ENCODE assay signal across 8 cellular contexts in genomic region chr16:29790183-29790948, GRCh38. TPM values are rescaled to one million over a fixed set of nuclear protein-coding genes. Genes with fewer than 3 reads are reported as not detected.
DNase-seq lines count a peak whose midpoint lies in the region; ATAC-seq and TF ChIP-seq lines count a peak whose summit lies in the region.

KIF22 (plus strand) TSS chr16:29790751; CDS start chr16:29790760, 9 bp downstream.

- H3K27me3 ChIP-seq in fibroblast of lung (ENCODE audit: control insufficient read depth, insufficient read depth, low read length): no peaks in the 10 kb centered on the region

- H3K36me3 ChIP-seq in fibroblast of lung (ENCODE audit: control insufficient read depth, insufficient read depth, low read length): no peaks in the 10 kb centered on the region

- DNase-seq in ELR (ENCODE audit: low read depth) (peak; percentile 98), H4 (ENCODE audit: low spot score) (peak; percentile 97), LNCaP clone FGC (ENCODE audit: low read depth) (peak; percentile 96), RWPE1 (ENCODE audit: low spot score) (peak; percentile 99), fibroblast of lung (ENCODE audit: low read depth in 2 of 2) (peak; percentile 98)
- peak; percentile 98 to 100 (median 100) for DNase-seq in naive thymus-derived CD8-positive, alpha-beta T cell
- DNase-seq in stimulated activated naive CD4-positive, alpha-beta T cell (lab: John Stamatoyannopoulos, UW): peak; percentile 98 to 100 (median 99)

- no peaks in the 10 kb centered on the region for H3K9me3 ChIP-seq in fibroblast of lung (ENCODE audit: control insufficient read depth, insufficient read depth, low read depth, low read length)

- peaks cover 47% of the 10 kb centered on the region for H3K79me2 ChIP-seq in fibroblast of lung (ENCODE audit: control insufficient read depth, insufficient read depth, low read length)

- H3K4me1 Mint-ChIP-seq in activated T-helper 17 cell treated with anti-CD3 and anti-CD28 coated beads, Interleukin-2, amount 50 U/mL, for 72 hours: peaks cover 23% of the 10 kb centered on the region
- H3K4me1 Mint-ChIP-seq in naive thymus-derived CD8-positive, alpha-beta T cell: peaks cover 22 to 58% (median 52%) of the 10 kb centered on the region in 4 donors

- TF ChIP-seq CTCF in LNCaP clone FGC (IDR thresholded peaks at IDR 0.05; ENCODE audit: control insufficient read depth, extremely low read depth, insufficient read depth) (peak; percentile 69), RWPE1 (conservative IDR thresholded peaks at IDR 0.05; ENCODE audit: low read depth) (peak; percentile 83), fibroblast of lung (conservative IDR thresholded peaks at IDR 0.05 in 1 of 2, IDR thresholded peaks at IDR 0.05 in 1 of 2; ENCODE audit: low read depth in 1 of 2, low read length in 2 of 2) (peak; percentile 51 to 69)

- POLR2A ChIA-PET in RWPE1 (lab: Yijun Ruan, JAX; ENCODE audit: low non-redundant PET): interaction anchor here (0.6 to 1.6 kb wide), 5 partner anchors 11 to 171 kb away, joined by 3 to 11 read pairs (median 3); partner anchors contain the start of gene TMEM219
- POLR2A ChIA-PET in naive thymus-derived CD8-positive, alpha-beta T cell (lab: Charles Lee): interaction anchor here (0.5 to 10.6 kb wide), 39 partner anchors 10 to 395 kb away, joined by 3 to 240 read pairs (median 5); partner anchors contain the start of genes ALDOA, C16orf54, CDIPT and INO80E

- peak within 1 kb of the TSS; percentile 87 for H3K27ac Mint-ChIP-seq in activated T-helper 17 cell treated with anti-CD3 and anti-CD28 coated beads, Interleukin-2, amount 50 U/mL, for 72 hours
- H3K27ac Mint-ChIP-seq in naive thymus-derived CD8-positive, alpha-beta T cell: peak within 1 kb of the TSS; percentile 98 to 99 (median 99)

- peak within 1 kb of the TSS; percentile 62 for H3K9ac ChIP-seq in fibroblast of lung (ENCODE audit: insufficient read depth, low read length)

- H3K4me3 Mint-ChIP-seq in activated T-helper 17 cell treated with anti-CD3 and anti-CD28 coated beads, Interleukin-2, amount 50 U/mL, for 72 hours: peak within 1 kb of the TSS; percentile 97
- peak within 1 kb of the TSS; percentile 95 to 99 (median 98) for H3K4me3 Mint-ChIP-seq in naive thymus-derived CD8-positive, alpha-beta T cell

- H3K27ac ChIP-seq in RWPE1 (peak within 1 kb of the TSS; percentile 87), fibroblast of lung (ENCODE audit: insufficient read depth, low read length) (peak within 1 kb of the TSS; percentile 60)

- peak within 1 kb of the TSS; percentile 93 for H2AFZ ChIP-seq in fibroblast of lung (ENCODE audit: low read length)

- H3K4me3 ChIP-seq in LNCaP clone FGC (ENCODE audit: low read depth, low read length): peak within 1 kb of the TSS; percentile 96
- H3K4me3 ChIP-seq in fibroblast of lung (replicated peaks in 1 of 4; ENCODE audit: control extremely low read depth in 1 of 4, insufficient read depth in 1 of 4, low read depth in 3 of 4, low read length in 4 of 4): peak within 1 kb of the TSS; percentile 56 to 92 (median 86)

- no peaks in the 10 kb centered on the region for H4K20me1 ChIP-seq in fibroblast of lung (ENCODE audit: control insufficient read depth, extremely low read depth, insufficient read depth, low read length)

- peak; percentile 97 for ATAC-seq in activated T-helper 17 cell treated with anti-CD3 and anti-CD28 coated beads, Interleukin-2, amount 50 U/mL, for 72 hours (replicated peaks)
- peak; percentile 92 to 94 for ATAC-seq in naive thymus-derived CD8-positive, alpha-beta T cell

- H3K36me3 Mint-ChIP-seq in activated T-helper 17 cell treated with anti-CD3 and anti-CD28 coated beads, Interleukin-2, amount 50 U/mL, for 72 hours (ENCODE audit: low read depth): peaks cover 42% of the 10 kb centered on the region
- peaks cover 0 to 4% (median 3%) of the 10 kb centered on the region in 3 donors for H3K36me3 Mint-ChIP-seq in naive thymus-derived CD8-positive, alpha-beta T cell

- CTCF ChIA-PET in RWPE1 (lab: Yijun Ruan, JAX): interaction anchor here (0.6 to 1.5 kb wide), 8 partner anchors 9 to 61 kb away, joined by 3 to 8 read pairs (median 4); partner anchors contain the start of gene PAGR1

- H3K4me2 ChIP-seq in fibroblast of lung (ENCODE audit: extremely low read depth, insufficient read depth, low read length): peak within 1 kb of the TSS; percentile 95

- H3K9me3 Mint-ChIP-seq in activated T-helper 17 cell treated with anti-CD3 and anti-CD28 coated beads, Interleukin-2, amount 50 U/mL, for 72 hours: no peaks in the 10 kb centered on the region
- no peaks in the 10 kb centered on the region for H3K9me3 Mint-ChIP-seq in naive thymus-derived CD8-positive, alpha-beta T cell

- no peaks in the 10 kb centered on the region for H3K27me3 Mint-ChIP-seq in activated T-helper 17 cell treated with anti-CD3 and anti-CD28 coated beads, Interleukin-2, amount 50 U/mL, for 72 hours
- no peaks in the 10 kb centered on the region for H3K27me3 Mint-ChIP-seq in naive thymus-derived CD8-positive, alpha-beta T cell

- no peaks in the 10 kb centered on the region for H3K4me1 ChIP-seq in fibroblast of lung (ENCODE audit: control insufficient read depth, extremely low read depth, insufficient read depth, low read length)

RNA-seq across cellular contexts. Expression of gene KIF22, which starts in this region (rescaled TPM):
- total RNA-seq in H4 (2014; rRNA removed; shearing (Covaris generic)): 60.9 and 72.7 TPM in 2 replicates
- total RNA-seq in activated T-helper 17 cell treated with anti-CD3 and anti-CD28 coated beads, Interleukin-2, amount 50 U/mL, for 72 hours: 100 to 1,000 TPM; 122 to 139 TPM
- 4.4 and 17.7 TPM in 2 replicates for total RNA-seq in fibroblast of lung
- 12.3 and 43.3 TPM in 2 replicates for polyA plus RNA-seq in fibroblast of lung
- 15.3 and 41.2 TPM in 2 replicates for polyA plus RNA-seq in fibroblast of lung (2012)
- polyA minus RNA-seq in fibroblast of lung (ENCODE audit: low replicate concordance): 24.0 and 72.1 TPM in 2 replicates
- 10 to 100 TPM; 79.6 to 84.6 TPM for total RNA-seq in naive thymus-derived CD8-positive, alpha-beta T cell
- 10 to 100 TPM; 36.9 to 45.4 (median 39.6) TPM for polyA plus RNA-seq in naive thymus-derived CD8-positive, alpha-beta T cell

Comparison
In these comparisons a context has a peak if more than half of its experiments do, and no peak if none do; other contexts are left out.
1. Peak in every context shown above with its lines: DNase-seq, ATAC-seq, H3K4me3 ChIP-seq and H3K27ac ChIP-seq.